Comparison of ENCODE assay signal across 1 cellular context in genomic region chr1:3712573-3713535, GRCh38.
TF ChIP-seq lines count a peak whose summit lies in the region.

No MANE protein-coding gene starts in this region.

TF ChIP-seq in SK-N-SH, 30 proteins besides CTCF, POLR2A, EP300 and RAD21 (continued from another document):
- TF ChIP-seq TEAD4 (IDR thresholded peaks at IDR 0.05; ENCODE audit: borderline replicate concordance, insufficient read depth) (no peak), GABPA (IDR thresholded peaks at IDR 0.05; ENCODE audit: low read depth) (no peak), SIN3A (IDR thresholded peaks at IDR 0.05; ENCODE audit: borderline replicate concordance, low read depth, low read length) (no peak), CHD2 (IDR thresholded peaks at IDR 0.05; ENCODE audit: low read length, partially characterized antibody) (no peak), FOSL2 (IDR thresholded peaks at IDR 0.05; ENCODE audit: borderline replicate concordance, low read depth) (no peak), POLR2AphosphoS5 (IDR thresholded peaks at IDR 0.05; ENCODE audit: low read depth, low read length) (no peak)
- TF ChIP-seq, protein P1, sequence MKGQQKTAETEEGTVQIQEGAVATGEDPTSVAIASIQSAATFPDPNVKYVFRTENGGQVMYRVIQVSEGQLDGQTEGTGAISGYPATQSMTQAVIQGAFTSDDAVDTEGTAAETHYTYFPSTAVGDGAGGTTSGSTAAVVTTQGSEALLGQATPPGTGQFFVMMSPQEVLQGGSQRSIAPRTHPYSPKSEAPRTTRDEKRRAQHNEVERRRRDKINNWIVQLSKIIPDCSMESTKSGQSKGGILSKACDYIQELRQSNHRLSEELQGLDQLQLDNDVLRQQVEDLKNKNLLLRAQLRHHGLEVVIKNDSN (IDR thresholded peaks at IDR 0.05; ENCODE audit: borderline replicate concordance, low read depth), result no peak
